12 cellular contexts compared by ENCODE assay signal in the genomic region with DNA sequence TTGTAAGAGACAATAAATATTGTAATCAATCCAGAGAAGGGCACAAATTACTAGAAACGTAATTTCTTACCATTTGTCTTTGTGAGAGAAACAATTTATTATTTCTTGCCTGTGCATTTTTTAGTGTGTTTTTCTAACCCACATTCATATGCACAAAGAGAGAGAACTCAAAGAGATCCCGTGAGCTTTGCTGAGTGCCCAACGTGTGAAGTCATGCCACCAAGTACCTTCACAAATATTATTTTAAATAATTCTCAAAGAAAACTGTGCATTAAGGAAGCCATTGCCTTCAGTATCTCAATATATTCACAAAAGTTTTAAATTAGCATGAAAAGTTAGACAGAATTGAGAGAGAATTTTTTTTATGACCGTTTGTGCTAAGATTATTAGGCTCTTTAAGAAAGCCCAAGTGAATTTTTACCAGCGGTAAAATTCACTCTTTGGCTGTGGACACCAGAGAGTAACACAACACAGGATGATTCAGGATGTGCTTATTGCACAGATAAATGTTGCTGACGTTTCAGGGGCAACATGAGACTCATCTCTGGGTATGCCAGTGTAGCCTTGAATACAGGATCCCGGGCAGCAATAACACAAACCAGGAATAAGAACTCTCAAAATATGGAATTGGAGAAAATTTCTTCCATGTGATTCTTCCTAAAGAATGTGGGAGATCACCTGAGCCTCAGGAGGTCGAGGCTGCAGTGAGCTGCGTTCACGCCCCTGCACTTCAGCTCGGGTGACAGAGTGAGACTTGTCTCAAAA. TPM values are rescaled to one million over a fixed set of nuclear protein-coding genes. Genes with fewer than 3 reads are reported as not detected.
DNase-seq lines count a peak whose midpoint lies in the region; TF ChIP-seq lines count a peak whose summit lies in the region.
"Had no signal": no experiment of that assay in that cellular context is flagged by ENCODE, and none has a peak within 500 bp of the region (broad histone marks: within the 10 kb centered on the region; RNA-seq: fewer than 3 reads in every experiment).

No MANE protein-coding gene starts in this region.

- H3K27me3 ChIP-seq in GM06990 (replicated peaks; ENCODE audit: control insufficient read depth, insufficient read depth, low read length) (no peaks in the 10 kb centered on the region), skeletal muscle tissue (ENCODE audit: control insufficient read depth in 3 of 3, insufficient read depth in 3 of 3, low read length in 3 of 3) (no peaks in the 10 kb centered on the region), SJCRH30 (no peaks in the 10 kb centered on the region)
- no peaks in the 10 kb centered on the region for H3K27me3 ChIP-seq in effector memory CD4-positive, alpha-beta T cell (replicated peaks; ENCODE audit: control insufficient read depth, insufficient read depth, low read length, poor library complexity, severe bottlenecking)
- H3K27me3 ChIP-seq: adrenal gland had no signal

- peak overlapping the region; percentile 94 for H3K4me2 ChIP-seq in OCI-LY7 (ENCODE audit: low read length)

- peak overlapping the region; percentile 97 for H3K27ac ChIP-seq in OCI-LY7 (ENCODE audit: low read depth, low read length, poor library complexity, severe bottlenecking)
- peak overlapping the region; percentile 90 for H3K27ac ChIP-seq in effector memory CD4-positive, alpha-beta T cell (ENCODE audit: insufficient read depth, low read length, poor library complexity, severe bottlenecking)
- peak overlapping the region; percentile 71 for H3K27ac ChIP-seq in skeletal muscle tissue (ENCODE audit: low read depth, low read length)
- H3K27ac ChIP-seq in SJCRH30 = no peak overlapping the region

- no peaks in the 10 kb centered on the region for H3K9me3 ChIP-seq in OCI-LY7 (ENCODE audit: low read length)
- no peaks in the 10 kb centered on the region for H3K9me3 ChIP-seq in effector memory CD4-positive, alpha-beta T cell (ENCODE audit: control insufficient read depth, low read length)
- no peaks in the 10 kb centered on the region for H3K9me3 ChIP-seq in skeletal muscle tissue (ENCODE audit: control insufficient read depth in 3 of 3, low read length in 3 of 3)
- no peaks in the 10 kb centered on the region for H3K9me3 ChIP-seq in SJCRH30 (replicated peaks)
- H3K9me3 ChIP-seq: adrenal gland had no signal

- peak overlapping the region; percentile 88 for H3K4me3 ChIP-seq in GM06990 (replicated peaks; ENCODE audit: low read depth, low read length)
- peak overlapping the region; percentile 72 for H3K4me3 ChIP-seq in OCI-LY7 (ENCODE audit: low read depth, low read length, poor library complexity, severe bottlenecking)
- H3K4me3 ChIP-seq in effector memory CD4-positive, alpha-beta T cell (ENCODE audit: insufficient read depth, low read depth, low read length, poor library complexity, severe bottlenecking) = peak overlapping the region; percentile 64
- H3K4me3 ChIP-seq in skeletal muscle tissue (ENCODE audit: low read length in 3 of 3) = peak overlapping the region in 1 of 3 donors; percentile 39
- no peak overlapping the region for H3K4me3 ChIP-seq in SJCRH30

- intact Hi-C loops in OCI-LY7 (cut with micrococcal nuclease; ENCODE audit: unreplicated experiment) = loop anchor here (5.0 to 10.0 kb wide), 4 partner anchors 76 to 926 kb away; a partner anchor contains a TSS

- no peaks in the 10 kb centered on the region for H3K9me2 ChIP-seq in OCI-LY7 (ENCODE audit: insufficient read depth, low read length)

- POLR2A ChIA-PET in OCI-LY7 (lab: Charles Lee) = interaction anchor here (0.8 to 5.0 kb wide), 6 partner anchors 10 to 344 kb away, joined by 3 to 36 read pairs (median 4); a partner anchor contains a TSS

- no peak for TF ChIP-seq CTCF in GM06990 (IDR thresholded peaks at IDR 0.05; ENCODE audit: insufficient read depth, low read length, poor library complexity, severe bottlenecking)
- TF ChIP-seq CTCF in OCI-LY7 (conservative IDR thresholded peaks at IDR 0.05; ENCODE audit: low read length) = no peak

- no peak overlapping the region for H3K9ac ChIP-seq in skeletal muscle tissue (ENCODE audit: low read depth in 1 of 3, low read length in 3 of 3)

- CTCF ChIA-PET in OCI-LY7 (lab: Charles Lee; ENCODE audit: unreplicated experiment) = interaction anchor here (0.6 kb wide), 1 partner anchor 37 kb away, joined by 3 read pairs; no protein-coding TSS in a partner anchor

- no peak overlapping the region for H2AFZ ChIP-seq in OCI-LY7 (ENCODE audit: low read length)

- peaks cover 4% of the 10 kb centered on the region for H3K36me3 ChIP-seq in GM06990 (ENCODE audit: control insufficient read depth, insufficient read depth, low read length)
- H3K36me3 ChIP-seq in OCI-LY7 (ENCODE audit: insufficient read depth, low read length) = peaks cover 56% of the 10 kb centered on the region
- no peaks in the 10 kb centered on the region for H3K36me3 ChIP-seq in effector memory CD4-positive, alpha-beta T cell (ENCODE audit: control insufficient read depth, insufficient read depth, low read length)
- H3K36me3 ChIP-seq in skeletal muscle tissue (ENCODE audit: control insufficient read depth in 3 of 3, insufficient read depth in 3 of 3, low read length in 3 of 3) = no peaks in the 10 kb centered on the region
- no peaks in the 10 kb centered on the region for H3K36me3 ChIP-seq in SJCRH30
- H3K36me3 ChIP-seq: adrenal gland had no signal

- BruUV-seq in OCI-LY7 (replicated peaks; lab: Mats Ljungman, UMichigan) = no TSS peak

- H3K79me2 ChIP-seq in OCI-LY7 (ENCODE audit: insufficient read depth, low read depth, low read length) = peaks cover 78% of the 10 kb centered on the region

- DNase-seq in GM06990 (ENCODE audit: extremely low read depth, insufficient read length) = no peak
- DNase-seq in OCI-LY7 (ENCODE audit: low spot score) = no peak
- DNase-seq in effector memory CD4-positive, alpha-beta T cell = no peak
- no peak for DNase-seq in NCI-H748 (lab: John Stamatoyannopoulos, UW; ENCODE audit: unreplicated experiment)
- no peak for DNase-seq in NCI-H2081 treated with DMSO at 0.1 percent for 48 hours (lab: John Stamatoyannopoulos, UW)
- DNase-seq in NCI-H1436 (lab: John Stamatoyannopoulos, UW) = no peak
- no peak for DNase-seq in SJCRH30
- DNase-seq: NCI-H1694 treated with DMSO at 0.1 percent for 48 hours had no signal

- H3K4me1 ChIP-seq in OCI-LY7 (ENCODE audit: insufficient read depth, low read length, poor library complexity, severe bottlenecking) = peaks cover 65% of the 10 kb centered on the region
- peaks cover 53% of the 10 kb centered on the region for H3K4me1 ChIP-seq in effector memory CD4-positive, alpha-beta T cell (ENCODE audit: control insufficient read depth, insufficient read depth, low read length, poor library complexity, severe bottlenecking)
- peaks cover 0 to 10% (median 5%) of the 10 kb centered on the region in 3 donors for H3K4me1 ChIP-seq in skeletal muscle tissue (ENCODE audit: control insufficient read depth in 3 of 3, insufficient read depth in 3 of 3, low read length in 3 of 3)
- peaks cover 7% of the 10 kb centered on the region for H3K4me1 ChIP-seq in SJCRH30

- H4K20me1 ChIP-seq in OCI-LY7 (ENCODE audit: insufficient read depth, low read length) = peaks cover 39% of the 10 kb centered on the region

RNA-seq across cellular contexts. Expression of a gene that starts 2.9 kb away (rescaled TPM):
- total RNA-seq in OCI-LY7 (2014; rRNA removed; shearing (Covaris generic)) = 569 and 729 TPM in 2 replicates
- total RNA-seq in OCI-LY7 (2022) (737 and 762 TPM in 2 replicates), skeletal muscle tissue (17.2 TPM)
- 1.2 and 2.4 TPM in 2 replicates for total RNA-seq in SJCRH30 (2014; rRNA removed; shearing (Covaris generic))

RNA-seq across cellular contexts. Expression of a gene that starts 14.3 kb away (rescaled TPM):
- not detected in 2 replicates for total RNA-seq in OCI-LY7 (2014; rRNA removed; shearing (Covaris generic))
- total RNA-seq in OCI-LY7 (2022) (not detected in 2 replicates), skeletal muscle tissue (not detected)
- total RNA-seq in SJCRH30 (2014; rRNA removed; shearing (Covaris generic)) = not detected in 2 replicates
- total RNA-seq: fibroblast of villous mesenchyme, neural crest cell had no signal

RNA-seq across cellular contexts. Expression of a gene that starts 20.2 kb away (rescaled TPM):
- 1.8 and 1.9 TPM in 2 replicates for total RNA-seq in OCI-LY7 (2014; rRNA removed; shearing (Covaris generic))
- total RNA-seq in OCI-LY7 (2022) (1.7 and 3.3 TPM in 2 replicates), skeletal muscle tissue (not detected)
- not detected in 2 replicates for total RNA-seq in SJCRH30 (2014; rRNA removed; shearing (Covaris generic))
- total RNA-seq: fibroblast of villous mesenchyme, neural crest cell had no signal

Comparison
In these comparisons a context has a peak if more than half of its experiments do, and no peak if none do; other contexts are left out.
1. RNA of a gene that starts 2.9 kb away (total RNA-seq): 569 to 762 TPM in OCI-LY7; 17.2 TPM in skeletal muscle tissue (single experiment) and 1.2 to 2.4 TPM in SJCRH30; every median in the first group is over 10 times any median in the second.